Comparison of ENCODE assay signal across 11 cellular contexts in the genomic region with DNA sequence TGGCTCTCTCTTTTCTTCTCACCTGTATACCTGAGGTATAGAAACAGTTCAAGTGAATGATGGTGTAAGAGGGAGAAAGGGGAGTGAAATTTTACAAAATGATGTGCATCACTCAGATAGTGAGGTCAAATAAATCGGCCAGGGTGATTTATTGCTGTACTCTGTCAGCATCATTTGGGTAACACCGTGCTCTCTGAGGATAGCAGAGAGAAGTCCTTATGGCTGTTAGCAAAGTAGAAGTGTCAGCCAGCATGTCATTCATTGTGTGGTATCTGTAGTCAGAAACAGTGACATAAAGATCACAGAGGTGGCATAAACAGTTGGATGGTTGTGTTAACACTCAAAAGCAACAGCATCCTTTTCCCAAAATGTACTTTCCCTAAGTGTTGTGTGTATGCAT. TPM values are rescaled to one million over a fixed set of nuclear protein-coding genes. Genes with fewer than 3 reads are reported as not detected.
A peak's percentile ranks its signal among the peaks of the same experiment; 100 is the strongest.
DNase-seq lines count a peak whose midpoint lies in the region; ATAC-seq and TF ChIP-seq lines count a peak whose summit lies in the region.
"Had no signal": no experiment of that assay in that cellular context is flagged by ENCODE, and none has a peak within 500 bp of the region (broad histone marks: within the 10 kb centered on the region; RNA-seq: fewer than 3 reads in every experiment).

No MANE protein-coding gene starts in this region.

- H3K27ac ChIP-seq in muscle layer of colon (ENCODE audit: low read depth, low read length) (peak overlapping the region; percentile 70), uterus (peak overlapping the region; percentile 66 to 67)

- H3K9ac ChIP-seq in muscle layer of colon (ENCODE audit: low read length), result no peak overlapping the region

- H3K4me3 ChIP-seq in muscle layer of colon (ENCODE audit: low read depth in 1 of 2, low read length in 2 of 2) (peak overlapping the region; percentile 3 to 7), uterus (no peak overlapping the region)

- H3K4me3 Mint-ChIP-seq in central memory CD8-positive, alpha-beta T cell, result peak overlapping the region; percentile 94

- no peaks in the 10 kb centered on the region for H3K27me3 Mint-ChIP-seq in central memory CD8-positive, alpha-beta T cell
- H3K27me3 Mint-ChIP-seq: activated B cell treated with CpG ODN at 0.5 μM for 24 hours had no signal

- H3K36me3 Mint-ChIP-seq in central memory CD8-positive, alpha-beta T cell (ENCODE audit: insufficient read depth), result peaks cover 36% of the 10 kb centered on the region

- no peaks in the 10 kb centered on the region for H3K36me3 ChIP-seq in muscle layer of colon (ENCODE audit: insufficient read depth, low read length)
- no peaks in the 10 kb centered on the region for H3K36me3 ChIP-seq in uterus

- H3K9me3 ChIP-seq in muscle layer of colon (ENCODE audit: low read length) (no peaks in the 10 kb centered on the region), uterus (no peaks in the 10 kb centered on the region)

- ATAC-seq in Right ventricle myocardium superior (ENCODE audit: poor library complexity) (peak; percentile 66), GM19395 (IDR thresholded peaks at IDR 0.05; ENCODE audit: unreplicated experiment) (no peak)
- no peak for ATAC-seq in central memory CD8-positive, alpha-beta T cell (replicated peaks; ENCODE audit: extremely low read depth, poor library complexity, severe bottlenecking)

- peak overlapping the region; percentile 97 for H3K27ac Mint-ChIP-seq in central memory CD8-positive, alpha-beta T cell (ENCODE audit: low read depth)
- H3K27ac Mint-ChIP-seq: activated B cell treated with CpG ODN at 0.5 μM for 24 hours had no signal

- intact Hi-C loops in Right ventricle myocardium superior (cut with DNase I) (no loop called here), cardiac septum (cut with DNase I) (no loop called here), uterus (cut with DNase I; ENCODE audit: low total_unique reads) (no loop called here)

- no peak for TF ChIP-seq CTCF in uterus (IDR thresholded peaks at IDR 0.05)

- no peak for TF ChIP-seq POLR2A in uterus (IDR thresholded peaks at IDR 0.05)

- H3K4me1 ChIP-seq in muscle layer of colon (ENCODE audit: insufficient read depth, low read length) (peaks cover 83% of the 10 kb centered on the region), uterus (peaks cover 3 to 15% of the 10 kb centered on the region in 2 donors)

- DNase-seq in Right ventricle myocardium superior (no peak), cardiac septum (ENCODE audit: low spot score) (no peak), uterus (no peak), superior temporal gyrus (ENCODE audit: extremely low spot score) (no peak), NCI-H526 (lab: John Stamatoyannopoulos, UW) (no peak)
- DNase-seq in central memory CD8-positive, alpha-beta T cell (ENCODE audit: low spot score in 2 of 2), result no peak
- DNase-seq: activated B cell treated with CpG ODN at 0.5 μM for 24 hours, kidney glomerular epithelial cell had no signal

- no peaks in the 10 kb centered on the region for H3K9me3 Mint-ChIP-seq in central memory CD8-positive, alpha-beta T cell
- H3K9me3 Mint-ChIP-seq: activated B cell treated with CpG ODN at 0.5 μM for 24 hours had no signal

- peaks cover 89% of the 10 kb centered on the region for H3K4me1 Mint-ChIP-seq in central memory CD8-positive, alpha-beta T cell

- H3K27me3 ChIP-seq in muscle layer of colon (ENCODE audit: control insufficient read depth in 1 of 2, insufficient read depth in 2 of 2, low read length in 2 of 2), result no peaks in the 10 kb centered on the region
- H3K27me3 ChIP-seq in uterus, result no peaks in the 10 kb centered on the region

RNA-seq across cellular contexts. Expression of gene PSMD6, which starts 53.4 kb away (rescaled TPM):
- total RNA-seq in Right ventricle myocardium superior, result 77.8 TPM
- 85.7 TPM for total RNA-seq in cardiac septum
- total RNA-seq in uterus, result 10 to 100 TPM; 49.2 to 72.1 (median 65.0) TPM

RNA-seq across cellular contexts. Expression of gene SCAANT1, which starts 57.7 kb away (rescaled TPM):
- not detected for total RNA-seq in Right ventricle myocardium superior
- not detected for total RNA-seq in cardiac septum
- total RNA-seq in uterus, result not detected
- total RNA-seq: activated B cell treated with CpG ODN at 0.5 μM for 24 hours, RPMI7951 had no signal

Comparison
In these comparisons a context has a peak if more than half of its experiments do, and no peak if none do; other contexts are left out.
1. H3K4me3 ChIP-seq: peak in muscle layer of colon (2 of 2); none in uterus (0 of 2).